Comparison of ENCODE assay signal across 22 cellular contexts in the genomic region with DNA sequence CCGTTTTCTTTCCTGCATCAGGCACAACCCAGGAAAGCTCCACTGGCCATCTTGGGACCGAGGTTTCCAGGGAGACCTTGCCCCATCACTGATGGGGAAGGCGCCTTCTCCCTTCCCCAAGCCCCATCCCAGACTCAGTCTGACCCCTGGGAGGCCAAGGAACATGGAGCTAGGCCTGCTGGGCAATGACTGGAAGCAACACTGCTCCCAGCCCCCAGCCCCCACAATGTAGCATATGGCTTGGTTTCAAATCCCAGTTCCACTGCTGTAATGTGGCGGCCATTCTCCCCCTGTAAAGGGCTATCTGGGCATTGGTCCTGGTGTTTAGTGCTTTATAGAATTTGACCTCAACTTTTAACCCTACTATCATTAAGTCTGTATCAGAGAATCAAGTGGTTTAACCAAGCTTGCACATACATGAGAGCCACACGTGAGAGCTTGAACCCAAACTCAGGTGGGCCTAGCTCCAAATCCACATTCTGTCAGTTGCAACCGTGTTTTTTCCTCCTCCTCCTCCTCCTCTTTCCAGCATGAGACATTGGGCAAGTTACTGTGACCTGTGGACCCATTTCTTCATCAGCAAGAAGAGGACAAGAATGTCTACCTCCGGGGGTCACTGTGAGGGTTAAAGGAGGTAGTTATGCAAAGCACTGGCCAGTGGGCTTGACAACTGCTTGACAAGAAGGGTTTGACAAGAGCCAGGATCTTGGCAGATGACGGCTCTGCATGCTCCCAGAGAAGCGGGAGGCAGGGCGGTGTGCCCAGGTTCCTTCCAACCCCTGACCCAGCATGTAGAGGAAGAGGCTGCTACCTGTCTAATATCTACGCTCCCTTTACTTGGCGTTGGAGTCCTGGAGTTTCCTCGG. TPM values are rescaled to one million over a fixed set of nuclear protein-coding genes. Genes with fewer than 3 reads are reported as not detected.
DNase-seq lines count a peak whose midpoint lies in the region; ATAC-seq and TF ChIP-seq lines count a peak whose summit lies in the region.
"Had no signal": no experiment of that assay in that cellular context is flagged by ENCODE, and none has a peak within 500 bp of the region (broad histone marks: within the 10 kb centered on the region; RNA-seq: fewer than 3 reads in every experiment).

No MANE protein-coding gene starts in this region.

- no peak overlapping the region for H2AFZ ChIP-seq in osteoblast (ENCODE audit: low read length)
- H2AFZ ChIP-seq: parathyroid adenoma had no signal

- H3K4me1 ChIP-seq in right atrium auricular region (peaks cover 0 to 56% of the 10 kb centered on the region in 2 donors), heart left ventricle (peaks cover 0 to 68% (median 23%) of the 10 kb centered on the region in 12 donors), osteoblast (ENCODE audit: insufficient read depth, low read length) (no peaks in the 10 kb centered on the region)
- H3K4me1 ChIP-seq: parathyroid adenoma had no signal

- H3K27ac ChIP-seq in right atrium auricular region (no peak overlapping the region), heart left ventricle (peak overlapping the region in 2 of 12 donors; percentile 17 to 54), osteoblast (ENCODE audit: low read depth, low read length) (no peak overlapping the region)
- H3K27ac ChIP-seq: epithelial cell of prostate, HL-60, parathyroid adenoma had no signal

- no peak overlapping the region for H3K4me2 ChIP-seq in osteoblast (ENCODE audit: insufficient read depth, low read length)

- no peak overlapping the region for H3K4me3 ChIP-seq in right atrium auricular region
- H3K4me3 ChIP-seq in heart left ventricle: no peak overlapping the region
- H3K4me3 ChIP-seq in osteoblast (ENCODE audit: insufficient read depth, low read length): no peak overlapping the region

- WGBS in heart left ventricle, 4 donors: 64 to 80% (median 71%) methylated on average over 11 to 13 of the region's 13 CpGs

- H3K27me3 ChIP-seq in right atrium auricular region (no peaks in the 10 kb centered on the region), heart left ventricle (no peaks in the 10 kb centered on the region), osteoblast (ENCODE audit: insufficient read depth, low read length) (no peaks in the 10 kb centered on the region)

- TF ChIP-seq CTCF in right atrium auricular region (IDR thresholded peaks at IDR 0.05) (no peak), heart left ventricle (IDR thresholded peaks at IDR 0.05) (no peak), osteoblast (IDR thresholded peaks at IDR 0.05; ENCODE audit: extremely low read depth, low read depth, low read length) (no peak)

- H3K36me3 ChIP-seq in right atrium auricular region (no peaks in the 10 kb centered on the region), heart left ventricle (peaks cover 0 to 8% (median 0%) of the 10 kb centered on the region in 9 donors), osteoblast (ENCODE audit: insufficient read depth, low read length) (no peaks in the 10 kb centered on the region)

- H3K9me3 ChIP-seq in right atrium auricular region (no peaks in the 10 kb centered on the region), heart left ventricle (no peaks in the 10 kb centered on the region), osteoblast (ENCODE audit: low read depth, low read length) (no peaks in the 10 kb centered on the region)

- ATAC-seq in Right ventricle myocardium superior (ENCODE audit: poor library complexity) (peak; percentile 56), heart left ventricle (peak; percentile 12 to 51 (median 42)), HG02870 (IDR thresholded peaks at IDR 0.05; ENCODE audit: unreplicated experiment) (no peak), HG02798 (IDR thresholded peaks at IDR 0.05; ENCODE audit: poor library complexity, unreplicated experiment) (no peak)
- ATAC-seq: activated naive CD8-positive, alpha-beta T cell treated with anti-CD3 and anti-CD28 coated beads, Interleukin-2, amount 50 U/mL, for 24 hours; natural killer cell had no signal

- intact Hi-C loops in Right ventricle myocardium superior (cut with DNase I) (no loop called here), heart left ventricle (cut with DNase I) (loop anchor here in 2 of 10 donors (2.0 to 5.0 kb wide), 2 partner anchors 17 to 75 kb away; no protein-coding TSS in a partner anchor)

- H3K79me2 ChIP-seq in osteoblast (ENCODE audit: insufficient read depth, low read length): no peaks in the 10 kb centered on the region
- H3K79me2 ChIP-seq: parathyroid adenoma had no signal

- DNase-seq in Right ventricle myocardium superior (peak; percentile 71), right atrium auricular region (ENCODE audit: low spot score) (no peak), heart left ventricle (peak in 3 of 5 donors; percentile 68 to 84 (median 78)), osteoblast (ENCODE audit: insufficient read length, low spot score, missing footprints) (peak; percentile 65), pons (ENCODE audit: low spot score) (no peak)
- DNase-seq: ACHN; activated naive CD8-positive, alpha-beta T cell treated with anti-CD3 and anti-CD28 coated beads, Interleukin-2, amount 50 U/mL, for 24 hours; effector CD4-positive, alpha-beta T cell; HCEC 1CT; IMR-90; midbrain; natural killer cell; NCI-H2029 treated with DMSO at 0.1 percent for 48 hours; NCI-H345; NCI-H82; stimulated activated CD4-positive, alpha-beta T cell treated with anti-CD3 and anti-CD28 coated beads, Interleukin-2, amount 100 ng/mL, for 24 hours; T-helper 9 cell had no signal

- TF ChIP-seq POLR2A in heart left ventricle (IDR thresholded peaks at IDR 0.05): no peak

- H4K20me1 ChIP-seq in osteoblast (ENCODE audit: insufficient read depth, low read length): peaks cover 3% of the 10 kb centered on the region

RNA-seq across cellular contexts. Expression of a gene that starts 37.4 kb away (rescaled TPM):
- total RNA-seq in Right ventricle myocardium superior (4.1 TPM), right atrium auricular region (1 to 10 TPM; 4.1 TPM), heart left ventricle (1 to 10 TPM; 2.2 to 8.8 (median 4.3) TPM), osteoblast (3.8 and 4.3 TPM in 2 replicates)
- 10 to 100 TPM in 1 of 2 donors, 1 to 10 TPM in 1; 3.3 to 12.9 TPM for polyA plus RNA-seq in heart left ventricle

Comparison
In these comparisons a context has a peak if more than half of its experiments do, and no peak if none do; other contexts are left out.
1. DNase-seq: peak in Right ventricle myocardium superior (single experiment), heart left ventricle (3 of 5) and osteoblast (single experiment); none in right atrium auricular region (single experiment) and pons (single experiment).
2. ATAC-seq: peak in Right ventricle myocardium superior (single experiment) and heart left ventricle (4 of 4); none in HG02870 (single experiment) and HG02798 (single experiment).